In the genomic region with DNA sequence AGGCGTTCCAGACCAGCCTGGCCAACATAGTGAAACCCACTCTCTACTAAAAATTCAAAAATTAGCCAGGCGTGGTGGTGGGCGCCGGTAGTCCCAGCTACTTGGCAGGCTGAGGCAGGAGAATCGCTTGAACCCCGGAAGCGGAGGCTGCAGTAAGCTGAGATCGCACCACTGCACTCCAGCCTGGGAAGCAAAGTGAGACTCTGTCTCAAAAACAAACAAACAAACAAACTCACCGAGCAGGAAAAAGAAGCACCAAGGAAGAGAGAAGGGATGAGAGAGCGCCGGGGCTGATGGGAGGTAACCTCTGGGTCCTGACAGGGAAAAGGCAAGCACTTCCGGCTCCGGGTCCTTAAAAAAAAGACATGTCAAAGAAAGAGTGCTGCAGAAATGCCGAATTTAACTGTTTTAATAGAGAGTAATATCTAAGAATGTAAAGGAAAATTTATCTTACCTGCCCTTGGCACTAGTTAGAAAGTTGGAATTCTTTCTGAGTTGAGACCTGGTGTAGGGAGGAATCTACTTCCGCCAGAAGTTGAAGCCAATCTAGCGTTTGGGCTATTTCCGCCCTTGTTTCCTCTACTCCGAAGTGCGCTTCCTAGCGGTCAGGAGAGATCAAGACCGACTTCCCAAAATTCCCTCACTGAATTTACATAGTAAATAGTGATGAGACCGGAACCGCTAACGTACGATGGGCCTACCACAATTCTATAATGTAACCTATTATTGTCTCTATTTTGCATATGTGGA, we compare ENCODE assay signal across 8 cellular contexts. TPM values are rescaled to one million over a fixed set of nuclear protein-coding genes. Genes with fewer than 3 reads are reported as not detected.
A peak's percentile ranks its signal among the peaks of the same experiment; 100 is the strongest.
DNase-seq lines count a peak whose midpoint lies in the region; ATAC-seq, FAIRE-seq and TF ChIP-seq lines count a peak whose summit lies in the region.

No MANE protein-coding gene starts in this region.

- H3K4me2 ChIP-seq in endothelial cell of umbilical vein (ENCODE audit: insufficient read depth, low read length), result peak overlapping the region; percentile 83

- intact Hi-C loops in endothelial cell of umbilical vein (cut with micrococcal nuclease), result loop anchor here (1.0 to 2.0 kb wide), 4 partner anchors 10 to 41 kb away; a partner anchor contains a TSS

- dilution Hi-C loops in endothelial cell of umbilical vein (cut with MboI; ENCODE audit: extremely low pct_ligation_motif_present, low sequenced_read_pairs), result no loop called here

- BruUV-seq in endothelial cell of umbilical vein (replicated peaks; lab: Mats Ljungman, UMichigan), result no TSS peak

- peak; percentile 61 for FAIRE-seq in D721Med (lab: Jason Lieb, UNC)
- FAIRE-seq in endothelial cell of umbilical vein (lab: Jason Lieb, UNC), result peak; percentile 100

- ATAC-seq in GM21381 (IDR thresholded peaks at IDR 0.05; ENCODE audit: unreplicated experiment), result peak; percentile 71

- H4K20me1 ChIP-seq in endothelial cell of umbilical vein (replicated peaks; ENCODE audit: control insufficient read depth, extremely low read depth, insufficient read depth, low read length), result no peaks in the 10 kb centered on the region

- H3K4me3 ChIP-seq in NT2/D1 (ENCODE audit: insufficient read length, low read depth) (peak overlapping the region; percentile 97), endothelial cell of umbilical vein (replicated peaks in 1 of 3; ENCODE audit: insufficient read depth in 1 of 3, low read depth in 1 of 3, low read length in 3 of 3) (peak overlapping the region; percentile 74 to 82 (median 81))

- peaks cover 48% of the 10 kb centered on the region for H3K79me2 ChIP-seq in endothelial cell of umbilical vein (ENCODE audit: control insufficient read depth, insufficient read depth, low read length)

- H3K36me3 ChIP-seq in NT2/D1 (ENCODE audit: insufficient read depth, insufficient read length, low read length), result peaks cover 38% of the 10 kb centered on the region
- H3K36me3 ChIP-seq in endothelial cell of umbilical vein (ENCODE audit: control insufficient read depth in 2 of 2, extremely low read depth in 1 of 2, insufficient read depth in 2 of 2, low read length in 2 of 2), result peaks cover 0 to 7% of the 10 kb centered on the region in 2 experiments

- no peaks in the 10 kb centered on the region for H3K9me3 ChIP-seq in NT2/D1 (ENCODE audit: insufficient read depth, low read length)
- H3K9me3 ChIP-seq in endothelial cell of umbilical vein (replicated peaks; ENCODE audit: control insufficient read depth, insufficient read depth, low read length), result no peaks in the 10 kb centered on the region

- H3K9ac ChIP-seq in NT2/D1 (ENCODE audit: insufficient read length, low read depth) (peak overlapping the region; percentile 93), endothelial cell of umbilical vein (replicated peaks; ENCODE audit: extremely low read depth, insufficient read depth, low read length) (peak overlapping the region; percentile 83)

- CTCF ChIA-PET in endothelial cell of umbilical vein (lab: Charles Lee), result interaction anchor here (0.9 to 2.4 kb wide), 8 partner anchors 10 to 42 kb away, joined by 3 to 22 read pairs (median 4); no protein-coding TSS in a partner anchor

- peak overlapping the region; percentile 75 for H2AFZ ChIP-seq in endothelial cell of umbilical vein (ENCODE audit: low read depth, low read length)

- POLR2A ChIA-PET in endothelial cell of umbilical vein (lab: Charles Lee), result no interaction called here

- H3K27ac ChIP-seq in endothelial cell of umbilical vein (ENCODE audit: insufficient read depth, low read depth, low read length), result peak overlapping the region; percentile 84

- no peaks in the 10 kb centered on the region for H3K27me3 ChIP-seq in NT2/D1 (ENCODE audit: insufficient read depth, insufficient read length)
- no peaks in the 10 kb centered on the region for H3K27me3 ChIP-seq in endothelial cell of umbilical vein (ENCODE audit: control insufficient read depth in 2 of 2, insufficient read depth in 2 of 2, low read length in 2 of 2)

- no peaks in the 10 kb centered on the region for H3K9me1 ChIP-seq in endothelial cell of umbilical vein (replicated peaks; ENCODE audit: control insufficient read depth, extremely low read depth, insufficient read depth, low read length)

- H3K4me1 ChIP-seq in NT2/D1 (ENCODE audit: insufficient read depth, insufficient read length) (peaks cover 3% of the 10 kb centered on the region), endothelial cell of umbilical vein (ENCODE audit: control insufficient read depth, extremely low read depth, insufficient read depth, low read length) (peaks cover 4% of the 10 kb centered on the region)

- peak; percentile 48 for DNase-seq in D721Med (ENCODE audit: insufficient read length, low spot score)
- peak in 74 of 76 experiments; percentile 22 to 92 (median 74) for DNase-seq in HUDEP-2 (lab: John Stamatoyannopoulos, UW; ENCODE audit: unreplicated experiment in 76 of 76)
- peak; percentile 92 for DNase-seq in NT2/D1 (ENCODE audit: low read depth, low spot score)
- peak; percentile 37 for DNase-seq in activated CD8-positive, alpha-beta memory T cell treated with anti-CD3 and anti-CD28 coated beads, Interleukin-2, amount 50 U/mL, for 24 hours (ENCODE audit: extremely low read depth)
- DNase-seq in endothelial cell of umbilical vein (ENCODE audit: low read depth, low spot score), result peak; percentile 95
- DNase-seq in midbrain (lab: John Stamatoyannopoulos, UW), result peak; percentile 94
- peak; percentile 48 to 56 for DNase-seq in stimulated activated CD8-positive, alpha-beta memory T cell treated with anti-CD3 and anti-CD28 coated beads, Interleukin-15, amount 100 ng/mL, for 48 hours (ENCODE audit: low read depth in 2 of 2)

- TF ChIP-seq CTCF in D721Med (IDR thresholded peaks at IDR 0.05; ENCODE audit: insufficient read depth, missing control alignments) (peak; percentile 91), endothelial cell of umbilical vein (IDR thresholded peaks at IDR 0.05; ENCODE audit: extremely low read depth in 1 of 2, insufficient read depth in 1 of 2, low read depth in 1 of 2, low read length in 2 of 2) (peak; percentile 70 to 84)

- TF ChIP-seq POLR2A in endothelial cell of umbilical vein (IDR thresholded peaks at IDR 0.05; ENCODE audit: low read depth, low read length), result peak; percentile 64

TF ChIP-seq in endothelial cell of umbilical vein, 7 proteins besides CTCF, POLR2A, EP300 and RAD21:
- TF ChIP-seq JUN (IDR thresholded peaks at IDR 0.05; ENCODE audit: borderline replicate concordance, insufficient read depth, insufficient read length, low read depth), result no peak
- TF ChIP-seq POLR2AphosphoS5 (IDR thresholded peaks at IDR 0.05; ENCODE audit: insufficient read depth, low read depth, low read length), result peak; percentile 14

RNA-seq across cellular contexts. Expression of a gene that starts 29.1 kb away (rescaled TPM):
- total RNA-seq in endothelial cell of umbilical vein, result 0.25 and 0.49 TPM in 2 replicates
- polyA plus RNA-seq in endothelial cell of umbilical vein, result 0.15 and 0.19 TPM in 2 replicates
- polyA plus RNA-seq in endothelial cell of umbilical vein (2011; cell fraction: cytosol; rRNA removed), result 0.05 and 0.10 TPM in 2 replicates
- 0.88 and 1.0 TPM in 2 replicates for polyA plus RNA-seq in endothelial cell of umbilical vein (2011; cell fraction: nucleus; rRNA removed)
- 0.12 and 0.14 TPM in 2 replicates for polyA plus RNA-seq in endothelial cell of umbilical vein (2012)
- polyA minus RNA-seq in endothelial cell of umbilical vein, result 0.10 TPM in 1 of 2 replicates, not detected in the other
- not detected for polyA minus RNA-seq in endothelial cell of umbilical vein (2011; cell fraction: cytosol; rRNA and poly(A)+ RNA removed)
- 0.43 and 0.82 TPM in 2 replicates for polyA minus RNA-seq in endothelial cell of umbilical vein (2011; cell fraction: nucleus; rRNA and poly(A)+ RNA removed)

RNA-seq across cellular contexts. Expression of a gene that starts 40.4 kb away (rescaled TPM):
- 33.2 and 39.5 TPM in 2 replicates for total RNA-seq in endothelial cell of umbilical vein
- 11.0 and 17.4 TPM in 2 replicates for polyA plus RNA-seq in endothelial cell of umbilical vein
- 19.7 and 19.8 TPM in 2 replicates for polyA plus RNA-seq in endothelial cell of umbilical vein (2011; cell fraction: cytosol; rRNA removed)
- 54.2 and 68.8 TPM in 2 replicates for polyA plus RNA-seq in endothelial cell of umbilical vein (2011; cell fraction: nucleus; rRNA removed)
- 16.1 and 22.9 TPM in 2 replicates for polyA plus RNA-seq in endothelial cell of umbilical vein (2012)
- 14.0 and 16.5 TPM in 2 replicates for polyA minus RNA-seq in endothelial cell of umbilical vein
- polyA minus RNA-seq in endothelial cell of umbilical vein (2011; cell fraction: cytosol; rRNA and poly(A)+ RNA removed), result 28.5 TPM
- 35.0 and 41.0 TPM in 2 replicates for polyA minus RNA-seq in endothelial cell of umbilical vein (2011; cell fraction: nucleus; rRNA and poly(A)+ RNA removed)

RNA-seq across cellular contexts. Expression of a gene that starts 40.7 kb away (rescaled TPM):
- 36.6 and 41.7 TPM in 2 replicates for total RNA-seq in endothelial cell of umbilical vein
- polyA plus RNA-seq in endothelial cell of umbilical vein, result 38.4 and 44.3 TPM in 2 replicates
- polyA plus RNA-seq in endothelial cell of umbilical vein (2011; cell fraction: cytosol; rRNA removed), result 26.1 and 28.0 TPM in 2 replicates
- 105 and 116 TPM in 2 replicates for polyA plus RNA-seq in endothelial cell of umbilical vein (2011; cell fraction: nucleus; rRNA removed)
- 18.0 and 23.9 TPM in 2 replicates for polyA plus RNA-seq in endothelial cell of umbilical vein (2012)
- 67.1 and 91.1 TPM in 2 replicates for polyA minus RNA-seq in endothelial cell of umbilical vein
- 9.4 TPM for polyA minus RNA-seq in endothelial cell of umbilical vein (2011; cell fraction: cytosol; rRNA and poly(A)+ RNA removed)
- polyA minus RNA-seq in endothelial cell of umbilical vein (2011; cell fraction: nucleus; rRNA and poly(A)+ RNA removed), result 56.9 and 73.7 TPM in 2 replicates

Comparison
In these comparisons a context has a peak if more than half of its experiments do, and no peak if none do; other contexts are left out.
1. Peak in every context shown above with its lines: DNase-seq, ATAC-seq, H3K4me3 ChIP-seq and H3K27ac ChIP-seq.
2. DNase-seq: peak in every context shown above with its lines; median percentile 95 in endothelial cell of umbilical vein; 94 in midbrain; 92 in NT2/D1; 74 in HUDEP-2; 52 in stimulated activated CD8-positive, alpha-beta memory T cell treated with anti-CD3 and anti-CD28 coated beads, Interleukin-15, amount 100 ng/mL, for 48 hours; 48 in D721Med; 37 in activated CD8-positive, alpha-beta memory T cell treated with anti-CD3 and anti-CD28 coated beads, Interleukin-2, amount 50 U/mL, for 24 hours.